ENCODE assay signal across 23 cellular contexts in genomic region chr9:111350556-111350955, GRCh38. TPM values are rescaled to one million over a fixed set of nuclear protein-coding genes. Genes with fewer than 3 reads are reported as not detected.
"Had no signal": no experiment of that assay in that cellular context is flagged by ENCODE, and none has a peak within 500 bp of the region (broad histone marks: within the 10 kb centered on the region; RNA-seq: fewer than 3 reads in every experiment).

No MANE protein-coding gene starts in this region.

- H3K27ac Mint-ChIP-seq: activated B cell treated with CpG ODN at 0.5 μM for 24 hours; activated CD4-positive, alpha-beta T cell treated with anti-CD3 and anti-CD28 coated beads, Interleukin-2, amount 10 ng/mL, durations not matched to agents 24 days and 14 days; activated CD8-positive, alpha-beta memory T cell treated with anti-CD3 and anti-CD28 coated beads, Interleukin-2, amount 10 ng/mL, durations not matched to agents 7 days and 5 days; activated naive CD4-positive, alpha-beta T cell treated with anti-CD3 and anti-CD28 coated beads, Interleukin-2, amount 50 U/mL, for 72 hours; activated naive CD8-positive, alpha-beta T cell treated with anti-CD3 and anti-CD28 coated beads, Interleukin-2, amount 50 U/mL, for 24 hours; activated T-cell treated with anti-CD3 and anti-CD28 coated beads, Interleukin-2, amount 50 U/mL, for 24 hours; brain; T-helper 1 cell treated with Interleukin-12 subunit alpha and Interleukin-12 subunit beta and Interleukin-4 antibody, amounts not matched to agents 30 μg/mL and 1 μg/mL, for 36 hours had no signal

- H3K4me3 ChIP-seq: ascending aorta, cardiac muscle cell, MG63 had no signal

- H3K4me3 Mint-ChIP-seq: activated B cell treated with CpG ODN at 0.5 μM for 24 hours; activated CD4-positive, alpha-beta T cell treated with anti-CD3 and anti-CD28 coated beads, Interleukin-2, amount 10 ng/mL, durations not matched to agents 24 days and 14 days; activated CD8-positive, alpha-beta memory T cell treated with anti-CD3 and anti-CD28 coated beads, Interleukin-2, amount 10 ng/mL, durations not matched to agents 7 days and 5 days; activated naive CD8-positive, alpha-beta T cell treated with anti-CD3 and anti-CD28 coated beads, Interleukin-2, amount 50 U/mL, for 24 hours; activated T-cell treated with anti-CD3 and anti-CD28 coated beads, Interleukin-2, amount 50 U/mL, for 24 hours; brain; T-helper 1 cell treated with Interleukin-12 subunit alpha and Interleukin-12 subunit beta and Interleukin-4 antibody, amounts not matched to agents 30 μg/mL and 1 μg/mL, for 36 hours had no signal

- FAIRE-seq: RCC 7860, TTC549 had no signal

- H3K27me3 Mint-ChIP-seq: brain had no signal

- H3K27ac ChIP-seq: ascending aorta, cardiac muscle cell had no signal

- H3K27me3 ChIP-seq: ascending aorta, cardiac muscle cell, MG63 had no signal

- H3K36me3 ChIP-seq: ascending aorta, cardiac muscle cell had no signal

- H3K9me3 ChIP-seq: ascending aorta had no signal

- ATAC-seq: activated CD8-positive, alpha-beta memory T cell treated with anti-CD3 and anti-CD28 coated beads, Interleukin-2, amount 10 ng/mL, durations not matched to agents 7 days and 5 days; activated naive CD4-positive, alpha-beta T cell treated with anti-CD3 and anti-CD28 coated beads, Interleukin-2, amount 50 U/mL, for 72 hours; activated naive CD8-positive, alpha-beta T cell treated with anti-CD3 and anti-CD28 coated beads, Interleukin-2, amount 50 U/mL, for 24 hours had no signal

- DNase-seq: activated B cell treated with CpG ODN at 0.5 μM for 24 hours; activated CD4-positive, alpha-beta T cell treated with anti-CD3 and anti-CD28 coated beads for 1 hour; activated CD4-positive, alpha-beta T cell treated with anti-CD3 and anti-CD28 coated beads, Interleukin-2, amount 10 ng/mL, durations not matched to agents 24 days and 14 days; activated CD4-positive, alpha-beta T cell treated with anti-CD3 and anti-CD28 coated beads, Interleukin-2, amount 50 U/mL, for 48 hours; activated CD8-positive, alpha-beta memory T cell treated with anti-CD3 and anti-CD28 coated beads, Interleukin-2, amount 10 ng/mL, durations not matched to agents 7 days and 5 days; activated effector memory CD4-positive, alpha-beta T cell treated with anti-CD3 and anti-CD28 coated beads, Interleukin-2, amount 50 U/mL, for 16 hours; activated naive CD4-positive, alpha-beta T cell treated with Interleukin-2 at 50 U/mL for 16 hours; activated naive CD8-positive, alpha-beta T cell treated with anti-CD3 and anti-CD28 coated beads, Interleukin-2, amount 50 U/mL, for 24 hours; activated T-cell treated with anti-CD3 and anti-CD28 coated beads, Interleukin-2, amount 50 U/mL, for 24 hours; amniotic stem cell; MG63; MV-4-11; NCI-H1436; NCI-H1694 treated with DMSO at 0.1 percent for 48 hours; T1000 had no signal

- H3K36me3 Mint-ChIP-seq: activated CD8-positive, alpha-beta memory T cell treated with anti-CD3 and anti-CD28 coated beads, Interleukin-2, amount 10 ng/mL, durations not matched to agents 7 days and 5 days; activated naive CD4-positive, alpha-beta T cell treated with anti-CD3 and anti-CD28 coated beads, Interleukin-2, amount 50 U/mL, for 72 hours; brain had no signal

- H3K9me3 Mint-ChIP-seq: activated naive CD4-positive, alpha-beta T cell treated with anti-CD3 and anti-CD28 coated beads, Interleukin-2, amount 50 U/mL, for 72 hours; T-helper 1 cell treated with Interleukin-12 subunit alpha and Interleukin-12 subunit beta and Interleukin-4 antibody, amounts not matched to agents 30 μg/mL and 1 μg/mL, for 36 hours had no signal

- H3K4me1 ChIP-seq: ascending aorta had no signal

- H3K4me1 Mint-ChIP-seq: activated B cell treated with CpG ODN at 0.5 μM for 24 hours; activated naive CD8-positive, alpha-beta T cell treated with anti-CD3 and anti-CD28 coated beads, Interleukin-2, amount 50 U/mL, for 24 hours; brain had no signal

RNA-seq across cellular contexts. Expression of gene OR2K2, which starts 20.5 kb away (rescaled TPM):
- total RNA-seq: activated B cell treated with CpG ODN at 0.5 μM for 24 hours; activated CD4-positive, alpha-beta T cell treated with anti-CD3 and anti-CD28 coated beads, Interleukin-2, amount 10 ng/mL, durations not matched to agents 24 days and 14 days; activated CD8-positive, alpha-beta memory T cell treated with anti-CD3 and anti-CD28 coated beads, Interleukin-2, amount 10 ng/mL, durations not matched to agents 7 days and 5 days; activated naive CD4-positive, alpha-beta T cell treated with anti-CD3 and anti-CD28 coated beads, Interleukin-2, amount 50 U/mL, for 72 hours; ascending aorta; cardiac muscle cell; SK-MEL-5 had no signal
